In genomic region chr11:41849250-41849649, GRCh38 we compare ENCODE assay signal across 33 cellular contexts.
"Had no signal": no experiment of that assay in that cellular context is flagged by ENCODE, and none has a peak within 500 bp of the region (broad histone marks: within the 10 kb centered on the region; RNA-seq: fewer than 3 reads in every experiment).

No MANE protein-coding gene starts in this region.

- DNase-seq: Karpas-422, Kasumi-1, MG63, MM.1S, MV-4-11, NCI-H1048, NCI-H1092, NCI-H1092 treated with DMSO at 0.1 percent for 48 hours, NCI-H1105, NCI-H1105 treated with DMSO at 0.1 percent for 48 hours, NCI-H1417, NCI-H1417 treated with DMSO at 0.1 percent for 48 hours, NCI-H1436, NCI-H1436 treated with DMSO at 0.1 percent for 48 hours, NCI-H146, NCI-H1694, NCI-H1694 treated with DMSO at 0.1 percent for 48 hours, NCI-H187, NCI-H187 treated with DMSO at 0.1 percent for 48 hours, NCI-H1930, NCI-H2029, NCI-H2029 treated with DMSO at 0.1 percent for 48 hours, NCI-H2081, NCI-H2081 treated with DMSO at 0.1 percent for 48 hours, NCI-H2107, NCI-H2171, NCI-H2171 treated with DMSO at 0.1 percent for 48 hours, NCI-H2227 treated with DMSO at 0.1 percent for 48 hours, NCI-H226, NCI-H345, NCI-H446, NCI-H446 treated with DMSO at 0.1 percent for 48 hours, NCI-H510A had no signal
